ENCODE assay signal across 19 cellular contexts in genomic region chr6:9896806-9897205, GRCh38.
DNase-seq lines count a peak whose midpoint lies in the region; ATAC-seq lines count a peak whose summit lies in the region.
"Had no signal": no experiment of that assay in that cellular context is flagged by ENCODE, and none has a peak within 500 bp of the region (broad histone marks: within the 10 kb centered on the region; RNA-seq: fewer than 3 reads in every experiment).

No MANE protein-coding gene starts in this region.

- no peaks in the 10 kb centered on the region for H3K4me1 ChIP-seq in adipocyte (ENCODE audit: control insufficient read depth, insufficient read depth, low read length)
- no peaks in the 10 kb centered on the region for H3K4me1 ChIP-seq in mesendoderm (ENCODE audit: control insufficient read depth, low read depth, low read length)
- H3K4me1 ChIP-seq: SJCRH30 had no signal

- H3K4ac ChIP-seq in mesendoderm (ENCODE audit: low read depth, low read length), result no peak overlapping the region

- no peaks in the 10 kb centered on the region for H3K79me1 ChIP-seq in mesendoderm (ENCODE audit: low read length)

- peak; percentile 10 for DNase-seq in EH (ENCODE audit: low read depth)
- peak; percentile 17 for DNase-seq in M059J (ENCODE audit: low read depth)
- DNase-seq in adipocyte (ENCODE audit: low read depth), result peak; percentile 37
- DNase-seq in mesendoderm, result peak; percentile 4
- no peak for DNase-seq in stimulated activated CD4-positive, alpha-beta T cell treated with anti-CD3 and anti-CD28 coated beads, Interleukin-4, amount 100 ng/mL, for 4 hours
- DNase-seq in effector CD4-positive, alpha-beta T cell, result no peak
- DNase-seq: C1 segment of cervical spinal cord; CD8-positive, alpha-beta memory T cell; DMS53; MV-4-11; NCI-H1417; NCI-H187; NCI-H2107; NCI-H510A treated with DMSO at 0.1 percent for 48 hours; NCI-H774; SJCRH30; SW 1271 had no signal

- no peak overlapping the region for H2BK120ac ChIP-seq in mesendoderm (ENCODE audit: low read depth, low read length)

- no peak overlapping the region for H2AK5ac ChIP-seq in mesendoderm (ENCODE audit: low read length)

- H3K27ac ChIP-seq in mesendoderm (ENCODE audit: low read depth, low read length), result no peak overlapping the region
- H3K27ac ChIP-seq: SJCRH30 had no signal

- H3K4me3 ChIP-seq in adipocyte (ENCODE audit: low read length), result no peak overlapping the region
- H3K4me3 ChIP-seq in mesendoderm (ENCODE audit: low read length), result no peak overlapping the region
- H3K4me3 ChIP-seq: SJCRH30 had no signal

- no peak overlapping the region for H3K4me2 ChIP-seq in mesendoderm (ENCODE audit: low read length)

- H3K56ac ChIP-seq in mesendoderm (ENCODE audit: low read length), result no peak overlapping the region

- H3K18ac ChIP-seq in mesendoderm (ENCODE audit: low read length), result no peak overlapping the region

- H4K5ac ChIP-seq in mesendoderm (ENCODE audit: low read length), result no peak overlapping the region

- no peaks in the 10 kb centered on the region for H3K79me2 ChIP-seq in mesendoderm (ENCODE audit: control insufficient read depth, insufficient read depth, low read length)

- no peaks in the 10 kb centered on the region for H3K9me3 ChIP-seq in adipocyte (ENCODE audit: control insufficient read depth, low read length)
- H3K9me3 ChIP-seq: SJCRH30 had no signal

- no peak overlapping the region for H4K8ac ChIP-seq in mesendoderm (ENCODE audit: low read depth, low read length)

- H2BK5ac ChIP-seq in mesendoderm (ENCODE audit: low read length), result no peak overlapping the region

- no peaks in the 10 kb centered on the region for H3K27me3 ChIP-seq in adipocyte (replicated peaks; ENCODE audit: control insufficient read depth, insufficient read depth, low read length)
- no peaks in the 10 kb centered on the region for H3K27me3 ChIP-seq in mesendoderm (ENCODE audit: insufficient read depth, low read length, poor library complexity)
- H3K27me3 ChIP-seq: SJCRH30 had no signal

- ATAC-seq in HG03097 (IDR thresholded peaks at IDR 0.05; ENCODE audit: low FRiP score, unreplicated experiment), result no peak
- ATAC-seq: Panc1 had no signal

- H3K23ac ChIP-seq in mesendoderm (ENCODE audit: low read length), result no peak overlapping the region

- WGBS in mesendoderm (ENCODE audit: extremely low coverage, insufficient coverage, low lambda C conversion rate), result no CpG with 5 or more reads among the region's 3 CpGs

- H3K9ac ChIP-seq in adipocyte (ENCODE audit: low read length) (no peak overlapping the region), mesendoderm (ENCODE audit: low read length) (no peak overlapping the region)

- no peak overlapping the region for H2BK15ac ChIP-seq in mesendoderm (replicated peaks; ENCODE audit: low read depth)

- H3K36me3 ChIP-seq in adipocyte (ENCODE audit: control insufficient read depth, insufficient read depth, low read length, severe bottlenecking), result no peaks in the 10 kb centered on the region
- no peaks in the 10 kb centered on the region for H3K36me3 ChIP-seq in mesendoderm (ENCODE audit: control insufficient read depth, insufficient read depth, low read length)
- H3K36me3 ChIP-seq: SJCRH30 had no signal

Comparison
In these comparisons a context has a peak if more than half of its experiments do, and no peak if none do; other contexts are left out.
1. DNase-seq: peak in EH (single experiment), M059J (single experiment), adipocyte (single experiment) and mesendoderm (single experiment); none in stimulated activated CD4-positive, alpha-beta T cell treated with anti-CD3 and anti-CD28 coated beads, Interleukin-4, amount 100 ng/mL, for 4 hours (0 of 2) and effector CD4-positive, alpha-beta T cell (single experiment).